Comparison of ENCODE assay signal across 19 cellular contexts in the genomic region with DNA sequence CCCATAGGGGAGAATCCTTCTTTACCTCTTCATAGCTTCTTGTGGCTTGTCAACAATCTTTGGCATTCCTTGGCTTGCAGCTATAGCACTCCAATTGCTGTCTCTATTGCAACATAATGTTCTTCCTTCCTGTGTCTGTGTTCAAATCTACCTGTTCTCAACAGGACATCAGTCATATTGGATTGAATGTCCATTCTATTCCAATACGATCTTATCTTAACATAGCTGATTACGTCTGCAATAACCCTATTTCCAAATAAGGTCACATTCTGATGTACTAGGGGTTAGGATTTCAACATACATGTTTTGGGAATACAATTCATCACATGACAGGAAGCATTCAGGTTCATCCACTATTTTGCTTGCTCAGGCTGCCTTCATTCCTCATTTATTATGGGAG.
DNase-seq lines count a peak whose midpoint lies in the region; ATAC-seq, FAIRE-seq and TF ChIP-seq lines count a peak whose summit lies in the region.
"Had no signal": no experiment of that assay in that cellular context is flagged by ENCODE, and none has a peak within 500 bp of the region (broad histone marks: within the 10 kb centered on the region; RNA-seq: fewer than 3 reads in every experiment).

No MANE protein-coding gene starts in this region.

- H2BK120ac ChIP-seq in mesendoderm (ENCODE audit: low read depth, low read length), result no peak overlapping the region

- POLR2A ChIA-PET in MCF 10A (lab: Yijun Ruan, JAX), result interaction anchor here (0.9 to 3.3 kb wide), 2 partner anchors 15 to 28 kb away, joined by 3 to 17 read pairs; no protein-coding TSS in a partner anchor

- DNase-seq in MCF 10A (ENCODE audit: unreplicated experiment) (no peak), breast epithelium (ENCODE audit: low spot score in 2 of 2) (no peak), keratinocyte (ENCODE audit: low read depth, low spot score) (no peak), mesendoderm (peak; percentile 15), hepatic stellate cell (ENCODE audit: low spot score) (no peak), DMS153 treated with DMSO at 0.1 percent for 48 hours (lab: John Stamatoyannopoulos, UW; ENCODE audit: unreplicated experiment) (no peak)
- DNase-seq: CD8-positive, alpha-beta T cell; COR-L47; DMS153; DND-41; GDM1; KG1 had no signal

- H3K4me3 Mint-ChIP-seq in MCF 10A (ENCODE audit: unreplicated experiment), result no peak overlapping the region
- H3K4me3 Mint-ChIP-seq: CD14-positive monocyte; CD8-positive, alpha-beta T cell had no signal

- no peaks in the 10 kb centered on the region for H4K20me1 ChIP-seq in keratinocyte (ENCODE audit: control insufficient read depth, extremely low read depth, insufficient read depth, low read length)

- H3K27ac Mint-ChIP-seq in MCF 10A (ENCODE audit: low read depth, unreplicated experiment), result peak overlapping the region; percentile 85
- H3K27ac Mint-ChIP-seq: CD14-positive monocyte; CD8-positive, alpha-beta T cell had no signal

- CTCF ChIA-PET in MCF 10A (lab: Yijun Ruan, JAX), result interaction anchor here (1.1 to 1.7 kb wide), 2 partner anchors 8 to 19 kb away, joined by 3 to 4 read pairs; no protein-coding TSS in a partner anchor

- ATAC-seq in esophagus mucosa, result no peak
- ATAC-seq: CD8-positive, alpha-beta T cell; HCT116 had no signal

- H3K79me2 ChIP-seq in keratinocyte (ENCODE audit: control insufficient read depth, insufficient read depth, low read length) (no peaks in the 10 kb centered on the region), mesendoderm (ENCODE audit: control insufficient read depth, insufficient read depth, low read length) (no peaks in the 10 kb centered on the region)

- FAIRE-seq in keratinocyte (lab: Jason Lieb, UNC), result peak; percentile 49
- FAIRE-seq: D721Med, GM12892, GM19239 had no signal

- H3K4me2 ChIP-seq in keratinocyte (ENCODE audit: control insufficient read depth, extremely low read depth, insufficient read depth, low read depth, low read length), result no peak overlapping the region
- H3K4me2 ChIP-seq in mesendoderm (ENCODE audit: low read length), result no peak overlapping the region

- no peak overlapping the region for H2AK5ac ChIP-seq in mesendoderm (ENCODE audit: low read length)

- no peak overlapping the region for H2BK15ac ChIP-seq in mesendoderm (replicated peaks; ENCODE audit: low read depth)

- H3K9me3 ChIP-seq in breast epithelium (no peaks in the 10 kb centered on the region), keratinocyte (ENCODE audit: control insufficient read depth, low read depth, low read length) (no peaks in the 10 kb centered on the region)

- no peaks in the 10 kb centered on the region for H3K27me3 Mint-ChIP-seq in MCF 10A (ENCODE audit: insufficient read depth, unreplicated experiment)

- no peak overlapping the region for H3K56ac ChIP-seq in mesendoderm (ENCODE audit: low read length)

- no TSS peak for BruUV-seq in MCF 10A (replicated peaks; lab: Mats Ljungman, UMichigan)

- H3K23ac ChIP-seq in mesendoderm (ENCODE audit: low read length), result no peak overlapping the region

- H3K9me1 ChIP-seq in keratinocyte (ENCODE audit: control insufficient read depth, extremely low read depth, insufficient read depth, low read length), result no peaks in the 10 kb centered on the region

- H3K4me1 ChIP-seq in breast epithelium, result peaks cover 0 to 10% of the 10 kb centered on the region in 2 donors
- peaks cover 27% of the 10 kb centered on the region for H3K4me1 ChIP-seq in keratinocyte (ENCODE audit: control insufficient read depth, extremely low read depth, insufficient read depth, low read length)
- no peaks in the 10 kb centered on the region for H3K4me1 ChIP-seq in mesendoderm (ENCODE audit: control insufficient read depth, low read depth, low read length)

- H3K27me3 ChIP-seq in breast epithelium (no peaks in the 10 kb centered on the region), keratinocyte (ENCODE audit: control insufficient read depth, extremely low read depth, insufficient read depth, low read length) (no peaks in the 10 kb centered on the region), mesendoderm (ENCODE audit: insufficient read depth, low read length, poor library complexity) (no peaks in the 10 kb centered on the region)

- H3K9ac ChIP-seq in keratinocyte (ENCODE audit: control insufficient read depth, extremely low read depth, insufficient read depth, low read length) (no peak overlapping the region), mesendoderm (ENCODE audit: low read length) (no peak overlapping the region)

- TF ChIP-seq POLR2A in breast epithelium (IDR thresholded peaks at IDR 0.05), result no peak

- no peak overlapping the region for H3K27ac ChIP-seq in breast epithelium
- no peak overlapping the region for H3K27ac ChIP-seq in keratinocyte (ENCODE audit: control insufficient read depth, insufficient read depth, low read length)
- H3K27ac ChIP-seq in mesendoderm (ENCODE audit: low read depth, low read length), result no peak overlapping the region
- H3K27ac ChIP-seq: 22Rv1 had no signal

- no peak overlapping the region for H2AFZ ChIP-seq in keratinocyte (ENCODE audit: control insufficient read depth, low read length)

- no peak overlapping the region for H3K4me3 ChIP-seq in breast epithelium
- H3K4me3 ChIP-seq in keratinocyte (ENCODE audit: control insufficient read depth in 2 of 3, extremely low read depth in 1 of 3, insufficient read depth in 2 of 3, low read depth in 1 of 3, low read length in 3 of 3), result no peak overlapping the region
- H3K4me3 ChIP-seq in mesendoderm (ENCODE audit: low read length), result no peak overlapping the region

- H3K4ac ChIP-seq in mesendoderm (ENCODE audit: low read depth, low read length), result no peak overlapping the region

- dilution Hi-C loops in keratinocyte (cut with MboI; ENCODE audit: extremely low pct_ligation_motif_present, low sequenced_read_pairs), result no loop called here

- no peak overlapping the region for H4K8ac ChIP-seq in mesendoderm (ENCODE audit: low read depth, low read length)

- H3K4me1 Mint-ChIP-seq in MCF 10A (ENCODE audit: insufficient read depth, unreplicated experiment), result peaks cover 41% of the 10 kb centered on the region

- WGBS in mesendoderm (ENCODE audit: extremely low coverage, insufficient coverage, low lambda C conversion rate), result no CpG with 5 or more reads among the region's 2 CpGs

- no peak overlapping the region for H2BK5ac ChIP-seq in mesendoderm (ENCODE audit: low read length)

- no peak overlapping the region for H4K5ac ChIP-seq in mesendoderm (ENCODE audit: low read length)

- no peaks in the 10 kb centered on the region for H3K79me1 ChIP-seq in mesendoderm (ENCODE audit: low read length)

- H3K9me3 Mint-ChIP-seq in MCF 10A (ENCODE audit: unreplicated experiment), result no peaks in the 10 kb centered on the region
- H3K9me3 Mint-ChIP-seq: CD8-positive, alpha-beta T cell had no signal

- H3K18ac ChIP-seq in mesendoderm (ENCODE audit: low read length), result no peak overlapping the region

- TF ChIP-seq CTCF in MCF 10A (IDR thresholded peaks at IDR 0.05; ENCODE audit: unreplicated experiment), result no peak
- no peak for TF ChIP-seq CTCF in breast epithelium (IDR thresholded peaks at IDR 0.05)
- TF ChIP-seq CTCF in keratinocyte (optimal IDR thresholded peaks at IDR 0.05 in 1 of 3, IDR thresholded peaks at IDR 0.05 in 1 of 3, conservative IDR thresholded peaks at IDR 0.05 in 1 of 3; ENCODE audit: extremely low read depth in 1 of 3, insufficient read depth in 2 of 3, low read length in 3 of 3), result no peak

- H3K36me3 Mint-ChIP-seq in MCF 10A (ENCODE audit: insufficient read depth, unreplicated experiment), result no peaks in the 10 kb centered on the region
- H3K36me3 Mint-ChIP-seq: CD14-positive monocyte; CD8-positive, alpha-beta T cell had no signal

- intact Hi-C loops in MCF 10A (cut with micrococcal nuclease) (no loop called here), breast epithelium (cut with DNase I; ENCODE audit: low total_unique reads) (no loop called here)

- H3K36me3 ChIP-seq in breast epithelium, result no peaks in the 10 kb centered on the region
- no peaks in the 10 kb centered on the region for H3K36me3 ChIP-seq in keratinocyte (ENCODE audit: control insufficient read depth in 2 of 2, extremely low read depth in 1 of 2, insufficient read depth in 2 of 2, low read length in 2 of 2)
- no peaks in the 10 kb centered on the region for H3K36me3 ChIP-seq in mesendoderm (ENCODE audit: control insufficient read depth, insufficient read depth, low read length)
